In the genomic region with DNA sequence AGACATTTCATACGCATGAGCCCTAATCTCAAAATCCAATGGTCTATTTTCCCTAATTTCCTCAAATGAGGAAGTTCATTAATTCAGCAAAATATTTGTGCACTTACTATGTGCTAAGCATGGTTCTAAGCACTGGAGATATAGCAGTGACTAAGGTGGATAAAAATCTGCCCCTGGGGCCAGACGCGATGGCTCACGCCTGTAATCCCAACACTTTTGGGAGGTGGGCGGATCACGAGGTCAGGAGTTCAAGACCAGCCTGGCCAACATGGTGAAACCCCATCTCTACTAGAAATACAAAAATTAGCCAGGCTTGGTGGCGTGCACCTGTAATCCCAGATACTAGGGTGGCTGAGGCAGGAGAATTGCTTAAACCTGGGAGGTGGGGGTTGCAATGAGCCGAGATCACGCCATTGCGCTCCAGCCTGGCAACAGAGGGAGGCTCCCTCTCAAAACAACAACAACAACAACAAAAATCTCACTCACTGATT, we compare ENCODE assay signal across 11 cellular contexts. TPM values are rescaled to one million over a fixed set of nuclear protein-coding genes. Genes with fewer than 3 reads are reported as not detected.
A peak's percentile ranks its signal among the peaks of the same experiment; 100 is the strongest.
DNase-seq lines count a peak whose midpoint lies in the region; ATAC-seq, FAIRE-seq and TF ChIP-seq lines count a peak whose summit lies in the region.
"Had no signal": no experiment of that assay in that cellular context is flagged by ENCODE, and none has a peak within 500 bp of the region (broad histone marks: within the 10 kb centered on the region; RNA-seq: fewer than 3 reads in every experiment).

No MANE protein-coding gene starts in this region.

- no peak for ATAC-seq in GM21515 (IDR thresholded peaks at IDR 0.05; ENCODE audit: unreplicated experiment)
- ATAC-seq: stimulated activated naive CD8-positive, alpha-beta T cell treated with anti-CD3 and anti-CD28 coated beads, Interleukin-15, amount 100 ng/mL, for 72 hours had no signal

- peak overlapping the region; percentile 77 for H3K27ac Mint-ChIP-seq in activated T-helper 2 cell treated with anti-CD3 and anti-CD28 coated beads, Interferon-gamma antibody, Interleukin-2, Interleukin-4, amounts not matched to agents 10 μg/mL and 5 μg/mL and 100 μg/mL, durations not matched to agents 14 hours and 24 hours and 36 hours
- H3K27ac Mint-ChIP-seq in glutamatergic neuron (ENCODE audit: unreplicated experiment), result no peak overlapping the region

- peaks cover 30% of the 10 kb centered on the region for H3K36me3 ChIP-seq in mesodermal cell (ENCODE audit: control insufficient read depth, insufficient read depth, low read length)

- no peaks in the 10 kb centered on the region for H3K9me3 Mint-ChIP-seq in activated T-helper 2 cell treated with anti-CD3 and anti-CD28 coated beads, Interferon-gamma antibody, Interleukin-2, Interleukin-4, amounts not matched to agents 10 μg/mL and 5 μg/mL and 100 μg/mL, durations not matched to agents 14 hours and 24 hours and 36 hours
- peaks cover 12% of the 10 kb centered on the region for H3K9me3 Mint-ChIP-seq in glutamatergic neuron (ENCODE audit: unreplicated experiment)
- H3K9me3 Mint-ChIP-seq: stimulated activated naive CD8-positive, alpha-beta T cell treated with anti-CD3 and anti-CD28 coated beads, Interleukin-15, amount 100 ng/mL, for 72 hours had no signal

- H3K36me3 Mint-ChIP-seq in activated T-helper 2 cell treated with anti-CD3 and anti-CD28 coated beads, Interferon-gamma antibody, Interleukin-2, Interleukin-4, amounts not matched to agents 10 μg/mL and 5 μg/mL and 100 μg/mL, durations not matched to agents 14 hours and 24 hours and 36 hours (ENCODE audit: low read depth), result peaks cover 39% of the 10 kb centered on the region
- H3K36me3 Mint-ChIP-seq in glutamatergic neuron (ENCODE audit: unreplicated experiment), result no peaks in the 10 kb centered on the region

- peaks cover 33% of the 10 kb centered on the region for H3K4me1 Mint-ChIP-seq in activated T-helper 2 cell treated with anti-CD3 and anti-CD28 coated beads, Interferon-gamma antibody, Interleukin-2, Interleukin-4, amounts not matched to agents 10 μg/mL and 5 μg/mL and 100 μg/mL, durations not matched to agents 14 hours and 24 hours and 36 hours (ENCODE audit: low read depth)
- H3K4me1 Mint-ChIP-seq in glutamatergic neuron (ENCODE audit: low read depth, unreplicated experiment), result peaks cover 12% of the 10 kb centered on the region

- peak overlapping the region; percentile 72 for H3K27ac ChIP-seq in mesodermal cell (ENCODE audit: low read depth, low read length, severe bottlenecking)

- H3K4me3 ChIP-seq in AG10803 (ENCODE audit: low read length) (no peak overlapping the region), mesodermal cell (ENCODE audit: extremely low read depth, insufficient read depth, low read length, poor library complexity, severe bottlenecking) (no peak overlapping the region)

- TF ChIP-seq POLR2A in H54 (IDR thresholded peaks at IDR 0.05; ENCODE audit: low read depth, low read length), result no peak

- no peak for FAIRE-seq in H54 (lab: Jason Lieb, UNC)

- H3K4me3 Mint-ChIP-seq in activated T-helper 2 cell treated with anti-CD3 and anti-CD28 coated beads, Interferon-gamma antibody, Interleukin-2, Interleukin-4, amounts not matched to agents 10 μg/mL and 5 μg/mL and 100 μg/mL, durations not matched to agents 14 hours and 24 hours and 36 hours (ENCODE audit: low read depth), result no peak overlapping the region
- no peak overlapping the region for H3K4me3 Mint-ChIP-seq in glutamatergic neuron (ENCODE audit: unreplicated experiment)

- peak; percentile 42 for DNase-seq in AG10803 (ENCODE audit: low read depth)
- peak; percentile 14 for DNase-seq in GM04503 (ENCODE audit: low read depth)
- DNase-seq in activated T-helper 2 cell treated with anti-CD3 and anti-CD28 coated beads, Interferon-gamma antibody, Interleukin-2, Interleukin-4, amounts not matched to agents 10 μg/mL and 5 μg/mL and 100 μg/mL, durations not matched to agents 14 hours and 24 hours and 36 hours (ENCODE audit: low spot score), result no peak
- DNase-seq in glutamatergic neuron, result no peak
- no peak for DNase-seq in H54 (ENCODE audit: insufficient read length, low spot score)
- no peak for DNase-seq in kidney glomerular epithelial cell (lab: John Stamatoyannopoulos, UW)
- DNase-seq: stimulated activated CD4-positive, alpha-beta T cell treated with anti-CD3 and anti-CD28 coated beads, Interleukin-4, amount 100 ng/mL, for 4 hours; stimulated activated naive CD8-positive, alpha-beta T cell treated with anti-CD3 and anti-CD28 coated beads, Interleukin-15, amount 100 ng/mL, for 72 hours; T-helper 9 cell had no signal

- peaks cover 5% of the 10 kb centered on the region for H3K4me1 ChIP-seq in mesodermal cell (ENCODE audit: control insufficient read depth, insufficient read depth, low read length, poor library complexity, severe bottlenecking)

- WGBS in mesodermal cell (ENCODE audit: insufficient coverage in 2 of 2), 2 experiments, result 94 to 100% methylated on average over 7 of the region's 10 CpGs

- no peaks in the 10 kb centered on the region for H3K27me3 Mint-ChIP-seq in activated T-helper 2 cell treated with anti-CD3 and anti-CD28 coated beads, Interferon-gamma antibody, Interleukin-2, Interleukin-4, amounts not matched to agents 10 μg/mL and 5 μg/mL and 100 μg/mL, durations not matched to agents 14 hours and 24 hours and 36 hours (ENCODE audit: low read depth)
- H3K27me3 Mint-ChIP-seq in glutamatergic neuron (ENCODE audit: unreplicated experiment), result peaks cover 5% of the 10 kb centered on the region
- H3K27me3 Mint-ChIP-seq: stimulated activated naive CD8-positive, alpha-beta T cell treated with anti-CD3 and anti-CD28 coated beads, Interleukin-15, amount 100 ng/mL, for 72 hours had no signal

- no peaks in the 10 kb centered on the region for H3K9me3 ChIP-seq in mesodermal cell (ENCODE audit: control insufficient read depth, low read length)

- intact Hi-C loops in activated T-helper 2 cell treated with anti-CD3 and anti-CD28 coated beads, Interferon-gamma antibody, Interleukin-2, Interleukin-4, amounts not matched to agents 10 μg/mL and 5 μg/mL and 100 μg/mL, durations not matched to agents 14 hours and 24 hours and 36 hours (cut with micrococcal nuclease), result no loop called here

- TF ChIP-seq CTCF in AG10803 (conservative IDR thresholded peaks at IDR 0.05; ENCODE audit: low read length) (no peak), glutamatergic neuron (IDR thresholded peaks at IDR 0.05; ENCODE audit: partially characterized antibody, unreplicated experiment) (no peak)

RNA-seq across cellular contexts. Expression of a gene that starts 4.3 kb away (rescaled TPM):
- total RNA-seq in activated T-helper 2 cell treated with anti-CD3 and anti-CD28 coated beads, Interferon-gamma antibody, Interleukin-2, Interleukin-4, amounts not matched to agents 10 μg/mL and 5 μg/mL and 100 μg/mL, durations not matched to agents 14 hours and 24 hours and 36 hours, result 85.8 and 91.2 TPM in 2 replicates
- 42.0 TPM for polyA plus RNA-seq in mesodermal cell (2013, experiment 1 of 2)
- 36.8 TPM for polyA plus RNA-seq in mesodermal cell (2013, experiment 2 of 2)
- 62.3 TPM for total RNA-seq in glutamatergic neuron (ENCODE audit: unreplicated experiment)

RNA-seq across cellular contexts. Expression of a gene that starts 34.8 kb away (rescaled TPM):
- total RNA-seq in activated T-helper 2 cell treated with anti-CD3 and anti-CD28 coated beads, Interferon-gamma antibody, Interleukin-2, Interleukin-4, amounts not matched to agents 10 μg/mL and 5 μg/mL and 100 μg/mL, durations not matched to agents 14 hours and 24 hours and 36 hours, result 67.9 and 69.5 TPM in 2 replicates
- 49.3 TPM for polyA plus RNA-seq in mesodermal cell (2013, experiment 1 of 2)
- 44.0 TPM for polyA plus RNA-seq in mesodermal cell (2013, experiment 2 of 2)
- total RNA-seq in glutamatergic neuron (ENCODE audit: unreplicated experiment), result 61.9 TPM

RNA-seq across cellular contexts. Expression of a gene that starts 48.1 kb away (rescaled TPM):
- total RNA-seq in activated T-helper 2 cell treated with anti-CD3 and anti-CD28 coated beads, Interferon-gamma antibody, Interleukin-2, Interleukin-4, amounts not matched to agents 10 μg/mL and 5 μg/mL and 100 μg/mL, durations not matched to agents 14 hours and 24 hours and 36 hours, result 65.0 and 65.5 TPM in 2 replicates
- polyA plus RNA-seq in mesodermal cell (2013, experiment 1 of 2), result 0.44 TPM
- polyA plus RNA-seq in mesodermal cell (2013, experiment 2 of 2), result 0.51 TPM
- total RNA-seq in glutamatergic neuron (ENCODE audit: unreplicated experiment), result not detected

Comparison
In these comparisons a context has a peak if more than half of its experiments do, and no peak if none do; other contexts are left out.
1. DNase-seq: peak in AG10803 (single experiment) and GM04503 (single experiment); none in activated T-helper 2 cell treated with anti-CD3 and anti-CD28 coated beads, Interferon-gamma antibody, Interleukin-2, Interleukin-4, amounts not matched to agents 10 μg/mL and 5 μg/mL and 100 μg/mL, durations not matched to agents 14 hours and 24 hours and 36 hours (single experiment), glutamatergic neuron (single experiment), H54 (single experiment) and kidney glomerular epithelial cell (single experiment).
2. RNA of a gene that starts 48.1 kb away (total RNA-seq): 65.0 to 65.5 TPM in activated T-helper 2 cell treated with anti-CD3 and anti-CD28 coated beads, Interferon-gamma antibody, Interleukin-2, Interleukin-4, amounts not matched to agents 10 μg/mL and 5 μg/mL and 100 μg/mL, durations not matched to agents 14 hours and 24 hours and 36 hours; not detected in glutamatergic neuron (single experiment); every median in the first group is over 10 times any median in the second.